31 cellular contexts compared by ENCODE assay signal in genomic region chr10:114370993-114371392, GRCh38.
"Had no signal": no experiment of that assay in that cellular context is flagged by ENCODE, and none has a peak within 500 bp of the region (broad histone marks: within the 10 kb centered on the region; RNA-seq: fewer than 3 reads in every experiment).

No MANE protein-coding gene starts in this region.

- H3K27me3 ChIP-seq: body of pancreas had no signal

- DNase-seq: activated CD4-positive, alpha-beta memory T cell treated with anti-CD3 and anti-CD28 coated beads for 36 hours; activated CD4-positive, alpha-beta T cell treated with anti-CD3 and anti-CD28 coated beads for 36 hours; activated CD4-positive, alpha-beta T cell treated with anti-CD3 and anti-CD28 coated beads, Interleukin-2, amount 50 U/mL, for 1 hour; activated CD4-positive, CD25-positive, alpha-beta regulatory T cell; activated CD8-positive, alpha-beta memory T cell treated with anti-CD3 and anti-CD28 coated beads, Interleukin-2, amount 50 U/mL, for 4 hours; activated gamma-delta T cell treated with Interleukin-2 at 50 U/mL for 16 hours; activated naive CD4-positive, alpha-beta T cell treated with anti-CD3 and anti-CD28 coated beads for 36 hours; activated T-cell treated with anti-CD3 and anti-CD28 coated beads for 4 hours; activated T-cell treated with anti-CD3 and anti-CD28 coated beads, Interleukin-2, amount 50 U/mL, for 4 hours; adrenal gland; body of pancreas; caudate nucleus; Karpas-422; KBM-7; NCI-H1048; NCI-H1105 treated with DMSO at 0.1 percent for 48 hours; NCI-H1436; NCI-H1694; NCI-H1930; NCI-H2081 treated with DMSO at 0.1 percent for 48 hours; NCI-H226; NCI-H446 treated with DMSO at 0.1 percent for 48 hours; NCI-H524; OCI-M1; Right ventricle myocardium superior; SW 1271; T-helper 1 cell; T1000; WERI-Rb-1 had no signal

- ATAC-seq: activated CD4-positive, alpha-beta T cell treated with anti-CD3 and anti-CD28 coated beads for 36 hours; activated naive CD4-positive, alpha-beta T cell treated with anti-CD3 and anti-CD28 coated beads, Interleukin-2, amount 50 U/mL, for 72 hours; activated T-cell treated with anti-CD3 and anti-CD28 coated beads, Interleukin-2, amount 50 U/mL, for 4 hours; body of pancreas had no signal

- H3K4me3 ChIP-seq: adrenal gland, body of pancreas had no signal

- H3K27ac ChIP-seq: adrenal gland, body of pancreas, WERI-Rb-1 had no signal

- H3K9me3 Mint-ChIP-seq: activated CD4-positive, alpha-beta memory T cell treated with anti-CD3 and anti-CD28 coated beads for 36 hours; activated naive CD4-positive, alpha-beta T cell treated with anti-CD3 and anti-CD28 coated beads for 36 hours; activated naive CD4-positive, alpha-beta T cell treated with anti-CD3 and anti-CD28 coated beads, Interleukin-2, amount 50 U/mL, for 72 hours; activated T-cell treated with anti-CD3 and anti-CD28 coated beads, Interleukin-2, amount 50 U/mL, for 4 hours; activated T-helper 1 cell treated with anti-CD3 and anti-CD28 coated beads, Interleukin-12 subunit alpha, Interleukin-12 subunit beta, Interleukin-2, Interleukin-4 antibody, amounts not matched to agents 30 ng/mL and 10 ng/mL and 1 ng/mL, durations not matched to agents 14 hours and 24 hours and 36 hours had no signal

- H3K4me3 Mint-ChIP-seq: activated CD4-positive, alpha-beta memory T cell treated with anti-CD3 and anti-CD28 coated beads for 36 hours; activated CD4-positive, alpha-beta T cell treated with anti-CD3 and anti-CD28 coated beads for 36 hours; activated naive CD4-positive, alpha-beta T cell treated with anti-CD3 and anti-CD28 coated beads for 36 hours; activated T-cell treated with anti-CD3 and anti-CD28 coated beads, Interleukin-2, amount 50 U/mL, for 4 hours; activated T-helper 1 cell treated with anti-CD3 and anti-CD28 coated beads, Interleukin-12 subunit alpha, Interleukin-12 subunit beta, Interleukin-2, Interleukin-4 antibody, amounts not matched to agents 30 ng/mL and 10 ng/mL and 1 ng/mL, durations not matched to agents 14 hours and 24 hours and 36 hours had no signal

- H3K36me3 ChIP-seq: adrenal gland, WERI-Rb-1 had no signal

- H3K27me3 Mint-ChIP-seq: activated CD4-positive, alpha-beta T cell treated with anti-CD3 and anti-CD28 coated beads for 36 hours had no signal

- H3K9me3 ChIP-seq: adrenal gland, body of pancreas had no signal

- H3K4me1 Mint-ChIP-seq: activated CD4-positive, alpha-beta T cell treated with anti-CD3 and anti-CD28 coated beads for 36 hours had no signal

- H3K36me3 Mint-ChIP-seq: activated CD4-positive, alpha-beta memory T cell treated with anti-CD3 and anti-CD28 coated beads for 36 hours; activated naive CD4-positive, alpha-beta T cell treated with anti-CD3 and anti-CD28 coated beads, Interleukin-2, amount 50 U/mL, for 72 hours had no signal

- H3K27ac Mint-ChIP-seq: activated CD4-positive, alpha-beta memory T cell treated with anti-CD3 and anti-CD28 coated beads for 36 hours; activated CD4-positive, alpha-beta T cell treated with anti-CD3 and anti-CD28 coated beads for 36 hours; activated naive CD4-positive, alpha-beta T cell treated with anti-CD3 and anti-CD28 coated beads for 36 hours; activated naive CD4-positive, alpha-beta T cell treated with anti-CD3 and anti-CD28 coated beads, Interleukin-2, amount 50 U/mL, for 72 hours; activated T-helper 1 cell treated with anti-CD3 and anti-CD28 coated beads, Interleukin-12 subunit alpha, Interleukin-12 subunit beta, Interleukin-2, Interleukin-4 antibody, amounts not matched to agents 30 ng/mL and 10 ng/mL and 1 ng/mL, durations not matched to agents 14 hours and 24 hours and 36 hours had no signal
